In genomic region chr9:93580654-93581380, GRCh38 we compare ENCODE assay signal across 11 cellular contexts.
DNase-seq lines count a peak whose midpoint lies in the region; ATAC-seq and TF ChIP-seq lines count a peak whose summit lies in the region.
"Had no signal": no experiment of that assay in that cellular context is flagged by ENCODE, and none has a peak within 500 bp of the region (broad histone marks: within the 10 kb centered on the region; RNA-seq: fewer than 3 reads in every experiment).

No MANE protein-coding gene starts in this region.

- H3K27me3 ChIP-seq in DND-41 (ENCODE audit: insufficient read depth, low read length, poor library complexity) (no peaks in the 10 kb centered on the region), rectal smooth muscle tissue (ENCODE audit: control insufficient read depth, insufficient read depth, low read length) (no peaks in the 10 kb centered on the region)
- H3K27me3 ChIP-seq: adrenal gland had no signal

- H3K4me1 ChIP-seq in DND-41 (ENCODE audit: insufficient read depth, low read length): peaks cover 31% of the 10 kb centered on the region
- H3K4me1 ChIP-seq in rectal smooth muscle tissue (ENCODE audit: control insufficient read depth, insufficient read depth, low read length): peaks cover 13% of the 10 kb centered on the region

- 0 out of 2 replicates have a peak overlapping the region, but pooled peaks have one; percentile 1 for H3K4me2 ChIP-seq in DND-41 (ENCODE audit: insufficient read depth, low read length)

- H3K4me3 ChIP-seq in DND-41 (ENCODE audit: low read depth in 1 of 2, low read length in 2 of 2): no peak overlapping the region
- peak overlapping the region; percentile 18 for H3K4me3 ChIP-seq in rectal smooth muscle tissue (ENCODE audit: low read length)
- H3K4me3 ChIP-seq: adrenal gland had no signal

- no peak overlapping the region for H2AFZ ChIP-seq in DND-41 (ENCODE audit: low read depth, low read length)

- no peak for DNase-seq in DND-41
- peak; percentile 42 for DNase-seq in activated CD8-positive, alpha-beta memory T cell treated with anti-CD3 and anti-CD28 coated beads, Interleukin-2, amount 50 U/mL, for 48 hours
- peak; percentile 55 for DNase-seq in islet precursor cell
- no peak for DNase-seq in medulla oblongata (ENCODE audit: extremely low spot score)
- no peak for DNase-seq in NCI-H2081 treated with DMSO at 0.1 percent for 48 hours (lab: John Stamatoyannopoulos, UW)
- no peak for DNase-seq in activated CD4-positive, alpha-beta T cell treated with anti-CD3 and anti-CD28 coated beads, Interleukin-2, amount 50 U/mL, for 4 hours
- DNase-seq: effector CD4-positive, alpha-beta T cell; stimulated activated CD4-positive, alpha-beta T cell treated with anti-CD3 and anti-CD28 coated beads, Interleukin-4, amount 100 ng/mL, for 1 hour had no signal

- no peak for TF ChIP-seq CTCF in DND-41 (IDR thresholded peaks at IDR 0.05; ENCODE audit: borderline replicate concordance, extremely low read depth, low read length, poor library complexity, severe bottlenecking)

- H3K36me3 ChIP-seq in DND-41 (ENCODE audit: insufficient read depth, low read length) (no peaks in the 10 kb centered on the region), rectal smooth muscle tissue (ENCODE audit: control insufficient read depth, insufficient read depth, low read length) (no peaks in the 10 kb centered on the region)
- H3K36me3 ChIP-seq: adrenal gland had no signal

- ATAC-seq in DND-41 (ENCODE audit: insufficient read depth, low read depth) (no peak), GM19324 (IDR thresholded peaks at IDR 0.05; ENCODE audit: low FRiP score, unreplicated experiment) (no peak)

- peaks cover 95% of the 10 kb centered on the region for H3K79me2 ChIP-seq in DND-41 (ENCODE audit: insufficient read depth, low read length)

- H3K9ac ChIP-seq in DND-41 (ENCODE audit: low read depth, low read length) (no peak overlapping the region), rectal smooth muscle tissue (ENCODE audit: low read length) (no peak overlapping the region)

- peaks cover 59% of the 10 kb centered on the region for H4K20me1 ChIP-seq in DND-41 (ENCODE audit: insufficient read depth, low read length)

- H3K27ac ChIP-seq in DND-41 (ENCODE audit: low read length) (peak overlapping the region; percentile 23; the same call in 1 of the 2 replicates), rectal smooth muscle tissue (ENCODE audit: low read depth, low read length) (peak overlapping the region; percentile 28)
- H3K27ac ChIP-seq: adrenal gland had no signal

- no peaks in the 10 kb centered on the region for H3K9me3 ChIP-seq in DND-41 (ENCODE audit: insufficient read depth, low read length, severe bottlenecking)
- H3K9me3 ChIP-seq: adrenal gland had no signal

Comparison
In these comparisons a context has a peak if more than half of its experiments do, and no peak if none do; other contexts are left out.
1. DNase-seq: peak in activated CD8-positive, alpha-beta memory T cell treated with anti-CD3 and anti-CD28 coated beads, Interleukin-2, amount 50 U/mL, for 48 hours (single experiment) and islet precursor cell (single experiment); none in DND-41 (single experiment), medulla oblongata (single experiment), NCI-H2081 treated with DMSO at 0.1 percent for 48 hours (single experiment) and activated CD4-positive, alpha-beta T cell treated with anti-CD3 and anti-CD28 coated beads, Interleukin-2, amount 50 U/mL, for 4 hours (0 of 2).